8 cellular contexts compared by ENCODE assay signal in genomic region chr6:4692664-4693063, GRCh38.
"Had no signal": no experiment of that assay in that cellular context is flagged by ENCODE, and none has a peak within 500 bp of the region (broad histone marks: within the 10 kb centered on the region; RNA-seq: fewer than 3 reads in every experiment).

No MANE protein-coding gene starts in this region.

- DNase-seq: GDM1, GF-D8 had no signal

- ATAC-seq: GM12878 had no signal

- FAIRE-seq: G401.6, GM12878, GM12891, GM12892, GM18507, GM19239 had no signal

- H3K4me3 ChIP-seq: GM12878 had no signal
